ENCODE assay signal across 18 cellular contexts in genomic region chr19:13128583-13128982, GRCh38. TPM values are rescaled to one million over a fixed set of nuclear protein-coding genes. Genes with fewer than 3 reads are reported as not detected.
DNase-seq lines count a peak whose midpoint lies in the region; ATAC-seq and TF ChIP-seq lines count a peak whose summit lies in the region.
"Had no signal": no experiment of that assay in that cellular context is flagged by ENCODE, and none has a peak within 500 bp of the region (broad histone marks: within the 10 kb centered on the region; RNA-seq: fewer than 3 reads in every experiment).

No MANE protein-coding gene starts in this region.

- 33% methylated on average over 1 of the region's 1 CpG for WGBS in liver

- no peak overlapping the region for H3K4me3 Mint-ChIP-seq in Caco-2 (ENCODE audit: unreplicated experiment)
- no peak overlapping the region for H3K4me3 Mint-ChIP-seq in activated T-helper 17 cell treated with anti-CD3 and anti-CD28 coated beads, Interleukin-2, amount 50 U/mL, for 72 hours
- H3K4me3 Mint-ChIP-seq: activated naive CD8-positive, alpha-beta T cell had no signal

- peak overlapping the region; percentile 6 to 52 for H3K27ac ChIP-seq in liver (ENCODE audit: low read depth in 1 of 2, low read length in 2 of 2)
- H3K27ac ChIP-seq in foreskin keratinocyte: no peak overlapping the region
- H3K27ac ChIP-seq: KMS-11, SJSA1 had no signal

- DNase-seq in DMS53 (lab: John Stamatoyannopoulos, UW) (peak; percentile 49), DMS53 treated with DMSO at 0.1 percent for 48 hours (lab: John Stamatoyannopoulos, UW; ENCODE audit: unreplicated experiment) (no peak), Caco-2 (no peak), NCI-H1092 treated with DMSO at 0.1 percent for 48 hours (lab: John Stamatoyannopoulos, UW) (no peak), foreskin keratinocyte (no peak)
- DNase-seq: C1 segment of cervical spinal cord, GDM1, NCI-H1105, NCI-H526 treated with DMSO at 0.1 percent for 48 hours had no signal

- ATAC-seq in activated T-helper 17 cell treated with anti-CD3 and anti-CD28 coated beads, Interleukin-2, amount 50 U/mL, for 72 hours (replicated peaks): no peak
- ATAC-seq in GM21515 (IDR thresholded peaks at IDR 0.05; ENCODE audit: unreplicated experiment) (no peak), foreskin keratinocyte (no peak)
- ATAC-seq: GM12878 had no signal

- H3K27ac Mint-ChIP-seq in Caco-2 (ENCODE audit: unreplicated experiment): peak overlapping the region; percentile 32
- H3K27ac Mint-ChIP-seq in activated T-helper 17 cell treated with anti-CD3 and anti-CD28 coated beads, Interleukin-2, amount 50 U/mL, for 72 hours: peak overlapping the region; percentile 65

- H3K4me3 ChIP-seq in Caco-2 (ENCODE audit: low read depth, low read length): no peak overlapping the region
- no peak overlapping the region for H3K4me3 ChIP-seq in liver (ENCODE audit: low read depth in 1 of 3, low read length in 3 of 3)
- H3K4me3 ChIP-seq: GM12878, lung, SJSA1 had no signal

- BruUV-seq in Caco-2 (replicated peaks; lab: Mats Ljungman, UMichigan): no TSS peak

- intact Hi-C loops in Caco-2 (cut with micrococcal nuclease; ENCODE audit: unreplicated experiment): no loop called here

- H3K9me3 ChIP-seq in Caco-2: no peaks in the 10 kb centered on the region
- no peaks in the 10 kb centered on the region for H3K9me3 ChIP-seq in liver (ENCODE audit: control insufficient read depth in 4 of 4, low read length in 3 of 4)
- H3K9me3 ChIP-seq: SJSA1 had no signal

- H3K36me3 Mint-ChIP-seq in Caco-2 (ENCODE audit: insufficient read depth, unreplicated experiment): peaks cover 48% of the 10 kb centered on the region
- peaks cover 52% of the 10 kb centered on the region for H3K36me3 Mint-ChIP-seq in activated T-helper 17 cell treated with anti-CD3 and anti-CD28 coated beads, Interleukin-2, amount 50 U/mL, for 72 hours (ENCODE audit: low read depth)
- H3K36me3 Mint-ChIP-seq: activated naive CD8-positive, alpha-beta T cell had no signal

- no peaks in the 10 kb centered on the region for H3K4me1 Mint-ChIP-seq in Caco-2 (ENCODE audit: low read depth, unreplicated experiment)
- H3K4me1 Mint-ChIP-seq in activated T-helper 17 cell treated with anti-CD3 and anti-CD28 coated beads, Interleukin-2, amount 50 U/mL, for 72 hours: peaks cover 32% of the 10 kb centered on the region

- H3K27me3 Mint-ChIP-seq in Caco-2 (ENCODE audit: insufficient read depth, unreplicated experiment): no peaks in the 10 kb centered on the region
- no peaks in the 10 kb centered on the region for H3K27me3 Mint-ChIP-seq in activated T-helper 17 cell treated with anti-CD3 and anti-CD28 coated beads, Interleukin-2, amount 50 U/mL, for 72 hours
- H3K27me3 Mint-ChIP-seq: activated naive CD8-positive, alpha-beta T cell had no signal

- CTCF ChIA-PET in Caco-2 (lab: Charles Lee): interaction anchor here (0.7 kb wide), 1 partner anchor 151 kb away, joined by 3 read pairs; no protein-coding TSS in a partner anchor

- TF ChIP-seq RAD21 in liver (IDR thresholded peaks at IDR 0.05): peak in 1 of 2 donors; percentile 58

- no peak overlapping the region for H3K9ac ChIP-seq in liver (ENCODE audit: low read depth in 1 of 2, low read length in 2 of 2)
- H3K9ac ChIP-seq: KMS-11 had no signal

- H3K27me3 ChIP-seq in Caco-2 (replicated peaks; ENCODE audit: control insufficient read depth, insufficient read depth, low read length) (no peaks in the 10 kb centered on the region), liver (ENCODE audit: control insufficient read depth in 4 of 4, insufficient read depth in 4 of 4, low read length in 3 of 4) (no peaks in the 10 kb centered on the region), foreskin keratinocyte (no peaks in the 10 kb centered on the region)
- H3K27me3 ChIP-seq: SJSA1 had no signal

- H3K4me1 ChIP-seq in Caco-2 (no peaks in the 10 kb centered on the region), liver (ENCODE audit: control insufficient read depth in 4 of 4, insufficient read depth in 4 of 4, low read length in 3 of 4) (peaks cover 5 to 16% (median 11%) of the 10 kb centered on the region in 4 donors), foreskin keratinocyte (no peaks in the 10 kb centered on the region)

- POLR2A ChIA-PET in Caco-2 (lab: Charles Lee): no interaction called here

- H3K9me3 Mint-ChIP-seq in Caco-2 (ENCODE audit: unreplicated experiment): no peaks in the 10 kb centered on the region
- no peaks in the 10 kb centered on the region for H3K9me3 Mint-ChIP-seq in activated T-helper 17 cell treated with anti-CD3 and anti-CD28 coated beads, Interleukin-2, amount 50 U/mL, for 72 hours

- H3K36me3 ChIP-seq in Caco-2 (ENCODE audit: control insufficient read depth, insufficient read depth, low read length) (0 out of 2 replicates have a peak, but pooled peaks cover 2% of the 10 kb centered on the region), liver (ENCODE audit: control insufficient read depth in 4 of 4, insufficient read depth in 3 of 4, low read depth in 1 of 4, low read length in 3 of 4) (peaks cover 0 to 6% (median 0%) of the 10 kb centered on the region in 4 donors)

- TF ChIP-seq CTCF in Caco-2 (IDR thresholded peaks at IDR 0.05; ENCODE audit: insufficient read depth in 1 of 2, low read depth in 1 of 2, low read length in 1 of 2, severe bottlenecking in 1 of 2, unreplicated experiment in 1 of 2) (no peak), liver (IDR thresholded peaks at IDR 0.05; ENCODE audit: low read depth, low read length, missing input control) (no peak), foreskin keratinocyte (conservative IDR thresholded peaks at IDR 0.05) (no peak)

TF ChIP-seq in liver, 16 proteins besides CTCF, POLR2A, EP300 and RAD21 (continues in another document):
- TF ChIP-seq JUND (IDR thresholded peaks at IDR 0.05) (peak in 1 of 2 donors; percentile 55), YY1 (IDR thresholded peaks at IDR 0.05) (peak; percentile 77), ZBTB33 (IDR thresholded peaks at IDR 0.05) (no peak), GABPA (IDR thresholded peaks at IDR 0.05 in 1 of 2, conservative IDR thresholded peaks at IDR 0.05 in 1 of 2) (peak in 1 of 2 donors; percentile 42), HNF4G (IDR thresholded peaks at IDR 0.05) (no peak), NR2F2 (IDR thresholded peaks at IDR 0.05) (peak; percentile 40), RXRA (IDR thresholded peaks at IDR 0.05) (peak; percentile 88 to 89)

RNA-seq across cellular contexts. Expression of gene NACC1, which starts 10.5 kb away (rescaled TPM):
- 89.6 and 92.7 TPM in 2 replicates for total RNA-seq in Caco-2 (2022)
- total RNA-seq in activated T-helper 17 cell treated with anti-CD3 and anti-CD28 coated beads, Interleukin-2, amount 50 U/mL, for 72 hours: 10 to 100 TPM; 70.8 to 80.6 TPM
- 10 to 100 TPM; 16.7 to 18.7 TPM for total RNA-seq in liver
- 10 to 100 TPM in 1 of 2 donors, under 1 TPM in 1; 0.86 to 24.7 TPM for polyA plus RNA-seq in liver
- total RNA-seq in foreskin keratinocyte: 71.7 and 72.6 TPM in 2 replicates
- polyA plus RNA-seq in foreskin keratinocyte: 32.9 and 36.7 TPM in 2 replicates

RNA-seq across cellular contexts. Expression of gene TRMT1, which starts 12.0 kb away (rescaled TPM):
- total RNA-seq in Caco-2 (2022) (42.6 and 46.4 TPM in 2 replicates), liver (10 to 100 TPM in 1 of 2 donors, 1 to 10 TPM in 1; 8.3 to 15.6 TPM), foreskin keratinocyte (35.7 and 37.7 TPM in 2 replicates)
- 10 to 100 TPM; 66.4 to 83.2 TPM for total RNA-seq in activated T-helper 17 cell treated with anti-CD3 and anti-CD28 coated beads, Interleukin-2, amount 50 U/mL, for 72 hours
- polyA plus RNA-seq in liver (10 to 100 TPM in 1 of 2 donors, 1 to 10 TPM in 1; 9.8 to 13.7 TPM), foreskin keratinocyte (43.4 and 44.8 TPM in 2 replicates)

RNA-seq across cellular contexts. Expression of gene STX10, which starts 21.6 kb away (rescaled TPM):
- 19.3 and 26.4 TPM in 2 replicates for total RNA-seq in Caco-2 (2022)
- 10 to 100 TPM; 76.4 to 91.3 TPM for total RNA-seq in activated T-helper 17 cell treated with anti-CD3 and anti-CD28 coated beads, Interleukin-2, amount 50 U/mL, for 72 hours
- 10 to 100 TPM; 15.7 to 23.3 TPM for total RNA-seq in liver
- polyA plus RNA-seq in liver: 10 to 100 TPM; 19.2 to 32.7 TPM
- 66.7 and 69.4 TPM in 2 replicates for total RNA-seq in foreskin keratinocyte
- 95.3 and 97.5 TPM in 2 replicates for polyA plus RNA-seq in foreskin keratinocyte

RNA-seq across cellular contexts. Expression of gene IER2, which starts 21.6 kb away (rescaled TPM):
- total RNA-seq in Caco-2 (2022) (72.0 and 72.4 TPM in 2 replicates), liver (10 to 100 TPM; 11.4 to 20.3 TPM), foreskin keratinocyte (48.2 and 51.8 TPM in 2 replicates)
- 100 to 1,000 TPM in 1 of 2 donors, 10 to 100 TPM in 1; 85.9 to 140 TPM for total RNA-seq in activated T-helper 17 cell treated with anti-CD3 and anti-CD28 coated beads, Interleukin-2, amount 50 U/mL, for 72 hours
- polyA plus RNA-seq in liver (10 to 100 TPM; 23.6 to 38.9 TPM), foreskin keratinocyte (72.2 and 90.4 TPM in 2 replicates)

RNA-seq across cellular contexts. Expression of gene LYL1, which starts 25.9 kb away (rescaled TPM):
- total RNA-seq in Caco-2 (2022) (0.35 and 0.59 TPM in 2 replicates), liver (10 to 100 TPM in 1 of 2 donors, 1 to 10 TPM in 1; 2.0 to 69.7 TPM), foreskin keratinocyte (1.9 and 2.1 TPM in 2 replicates)
- 1 to 10 TPM; 1.1 to 1.6 TPM for total RNA-seq in activated T-helper 17 cell treated with anti-CD3 and anti-CD28 coated beads, Interleukin-2, amount 50 U/mL, for 72 hours
- polyA plus RNA-seq in liver (1 to 10 TPM in 1 of 2 donors, under 1 TPM in 1; 0.35 to 2.6 TPM), foreskin keratinocyte (1.6 and 2.7 TPM in 2 replicates)
- total RNA-seq: A172, SJSA1 had no signal
